In the genomic region with DNA sequence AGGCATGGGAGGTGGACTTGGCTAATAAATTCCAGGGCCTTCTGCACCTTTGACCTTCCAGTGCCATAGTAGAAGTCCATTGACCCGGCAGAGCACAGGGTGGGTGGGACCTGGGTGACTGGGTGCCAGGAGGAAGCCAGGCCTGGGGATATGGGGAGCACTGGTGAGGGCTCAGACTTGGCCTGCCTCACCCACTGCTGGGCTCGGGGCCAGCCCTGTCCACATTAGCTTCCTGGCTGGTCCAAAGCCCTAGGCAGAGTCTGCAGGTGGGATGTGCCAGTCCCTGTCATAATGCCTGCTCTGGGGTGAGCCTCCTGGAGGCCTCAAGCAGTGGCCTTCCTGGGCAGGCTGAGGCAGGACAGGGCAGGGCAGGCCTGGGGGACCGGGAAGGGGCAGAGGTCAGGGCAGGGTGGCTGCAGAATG, we compare ENCODE assay signal across 2 cellular contexts.
TF ChIP-seq lines count a peak whose summit lies in the region.

No MANE protein-coding gene starts in this region.

TF ChIP-seq in liver, 16 proteins besides CTCF, POLR2A, EP300 and RAD21:
- TF ChIP-seq NR2F2 (IDR thresholded peaks at IDR 0.05) (peak; percentile 47), HNF4A (conservative IDR thresholded peaks at IDR 0.05) (peak; percentile 49 to 75), RXRA (IDR thresholded peaks at IDR 0.05) (peak; percentile 68 to 76), YY1 (IDR thresholded peaks at IDR 0.05) (no peak)

TF ChIP-seq in HepG2, 621 proteins besides CTCF, POLR2A, EP300 and RAD21:
- TF ChIP-seq ZNF616 (CRISPR knock-in tag; IDR thresholded peaks at IDR 0.05; ENCODE audit: low read depth) (no peak), ZNF264 (CRISPR knock-in tag; IDR thresholded peaks at IDR 0.05) (no peak), ZSCAN31 (CRISPR knock-in tag; IDR thresholded peaks at IDR 0.05; ENCODE audit: low read depth) (no peak), ZFYVE20 (CRISPR knock-in tag; IDR thresholded peaks at IDR 0.05; ENCODE audit: borderline replicate concordance, low read depth) (no peak)
TF ChIP-seq in HepG2: peak in this region for 0.
